ENCODE assay signal across 9 cellular contexts in the genomic region with DNA sequence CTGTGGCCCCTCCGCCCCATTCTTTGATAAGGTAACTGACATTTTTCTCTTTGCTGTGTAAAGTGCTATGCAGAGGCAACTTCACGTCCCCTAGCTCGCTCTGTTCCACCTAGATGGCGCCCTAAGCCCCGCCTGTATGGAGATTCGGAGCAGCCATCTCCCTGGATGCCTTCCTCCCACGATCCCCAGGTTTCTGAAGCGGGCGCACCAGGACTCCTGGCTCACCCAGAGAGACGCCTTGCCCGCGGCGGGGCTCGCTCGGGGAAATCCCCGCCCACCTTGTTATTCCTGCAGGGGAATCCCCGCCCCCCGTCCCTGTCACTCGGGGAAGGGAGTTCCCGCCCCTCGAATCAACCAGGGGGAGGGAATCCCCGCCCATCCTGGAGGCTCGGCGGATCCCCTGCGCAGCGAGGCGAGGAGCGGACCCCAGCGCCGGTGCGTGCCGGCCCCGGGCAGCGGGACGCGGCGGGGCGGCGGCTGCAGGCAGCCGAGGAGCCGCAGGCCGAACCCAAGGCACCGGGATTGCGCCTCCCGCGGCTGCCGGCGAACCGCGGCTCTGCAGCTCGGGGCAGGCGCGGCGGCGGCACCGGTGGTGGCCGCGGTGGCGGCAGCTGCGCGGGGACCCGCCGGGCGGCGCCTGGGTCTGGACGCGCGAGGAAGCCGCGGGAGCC. TPM values are rescaled to one million over a fixed set of nuclear protein-coding genes. Genes with fewer than 3 reads are reported as not detected.
A peak's percentile ranks its signal among the peaks of the same experiment; 100 is the strongest.
DNase-seq lines count a peak whose midpoint lies in the region; ATAC-seq, FAIRE-seq and TF ChIP-seq lines count a peak whose summit lies in the region.
"Had no signal": no experiment of that assay in that cellular context is flagged by ENCODE, and none has a peak within 500 bp of the region (broad histone marks: within the 10 kb centered on the region; RNA-seq: fewer than 3 reads in every experiment).

PDZD2 (plus strand) TSS at position 384 of the 671 bp plus-strand sequence.

- H3K23ac ChIP-seq in H1 (ENCODE audit: insufficient read length): no peak within 1 kb of the TSS

- peaks cover 20% of the 10 kb centered on the region for H3K27me3 ChIP-seq in BJ (ENCODE audit: control insufficient read depth, insufficient read depth, low read length)
- H3K27me3 ChIP-seq in H1 (replicated peaks in 1 of 4; ENCODE audit: control insufficient read depth in 3 of 4, extremely low read depth in 1 of 4, insufficient read depth in 3 of 4, low read length in 3 of 4): peaks cover 2 to 22% (median 15%) of the 10 kb centered on the region in 4 experiments; a peak in 6 of 7 replicates

- peak in 1 of 2 experiments; percentile 51; a peak in 2 of 4 replicates for TF ChIP-seq RAD21 in H1 (IDR thresholded peaks at IDR 0.05 in 1 of 2, conservative IDR thresholded peaks at IDR 0.05 in 1 of 2; ENCODE audit: low read depth in 2 of 2, low read length in 2 of 2)

- DNase-seq in BJ (ENCODE audit: low read depth) (no peak), NCI-H82 (lab: John Stamatoyannopoulos, UW) (peak; percentile 92), H1 (ENCODE audit: low read depth in 1 of 2, low spot score in 2 of 2) (peak; percentile 39 to 86), mesenteric fat pad (ENCODE audit: low spot score) (no peak)
- DNase-seq in activated CD8-positive, alpha-beta memory T cell treated with anti-CD3 and anti-CD28 coated beads for 24 hours: peak; percentile 91
- DNase-seq in stimulated activated CD8-positive, alpha-beta memory T cell treated with anti-CD3 and anti-CD28 coated beads, Interleukin-15, amount 100 ng/mL, for 24 hours (ENCODE audit: low read depth): peak; percentile 40

- FAIRE-seq in H1 (lab: Jason Lieb, UNC): no peak

- no peak for TF ChIP-seq EP300 in H1 (IDR thresholded peaks at IDR 0.05; ENCODE audit: borderline replicate concordance in 1 of 2, low read depth in 2 of 2, low read length in 2 of 2)

- no peak within 1 kb of the TSS for H2BK12ac ChIP-seq in H1 (ENCODE audit: low read depth, low read length)

- ATAC-seq in GM19328 (IDR thresholded peaks at IDR 0.05; ENCODE audit: unreplicated experiment) (peak; percentile 66), HG03460 (IDR thresholded peaks at IDR 0.05; ENCODE audit: unreplicated experiment) (peak; percentile 67)

- no peak within 1 kb of the TSS; the same call in 1 of the 2 replicates for H2BK5ac ChIP-seq in H1 (ENCODE audit: low read depth, low read length)

- peak within 1 kb of the TSS; percentile 84; the same call in 1 of the 2 replicates for H2AFZ ChIP-seq in H1 (ENCODE audit: low read length)

- WGBS in H1 (ENCODE audit: extremely low coverage in 1 of 2, insufficient coverage in 1 of 2, insufficient read length in 1 of 2, insufficient replicate concordance in 2 of 2, low coverage in 1 of 2, low lambda C conversion rate in 2 of 2, missing lambda C conversion rate in 1 of 2), 2 experiments: 3% methylated on average over 33 of the region's 70 CpGs; no CpG with 5 or more reads in 1 of the 2 experiments

- no peak within 1 kb of the TSS for H2BK15ac ChIP-seq in H1 (ENCODE audit: low read length)

- POLR2A ChIA-PET in BJ (lab: Charles Lee) (interaction anchor here (0.6 kb wide), 1 partner anchor 24 kb away, joined by 6 read pairs; no protein-coding TSS in a partner anchor), H1 (lab: Charles Lee; ENCODE audit: partially characterized antibody) (interaction anchor here (0.9 to 1.5 kb wide), 3 partner anchors 11 to 438 kb away, joined by 3 to 4 read pairs (median 3); no protein-coding TSS in a partner anchor)

- no peak within 1 kb of the TSS for H3K56ac ChIP-seq in H1 (replicated peaks; ENCODE audit: insufficient read length, low read depth, low read length)

- peaks cover 2 to 4% of the 10 kb centered on the region in 2 experiments for H4K20me1 ChIP-seq in H1 (replicated peaks in 1 of 2; ENCODE audit: control insufficient read depth in 1 of 2, insufficient read depth in 2 of 2, low read length in 2 of 2)

- no peak for TF ChIP-seq POLR2A in H1 (IDR thresholded peaks at IDR 0.05; ENCODE audit: control extremely low read depth in 1 of 2, low read depth in 2 of 2, low read length in 2 of 2)

- no peaks in the 10 kb centered on the region for H3K79me1 ChIP-seq in H1 (ENCODE audit: low read depth, low read length)

- H4K5ac ChIP-seq in H1 (ENCODE audit: insufficient read length, low read depth, low read length): peak within 1 kb of the TSS; percentile 13

- H3K36me3 ChIP-seq in BJ (ENCODE audit: control insufficient read depth, insufficient read depth, low read length): no peaks in the 10 kb centered on the region
- no peaks in the 10 kb centered on the region for H3K36me3 ChIP-seq in H1 (ENCODE audit: control insufficient read depth in 2 of 4, insufficient read depth in 4 of 4, low read length in 3 of 4)

- peak within 1 kb of the TSS; percentile 67; the same call in 1 of the 2 replicates for H3K18ac ChIP-seq in H1 (ENCODE audit: extremely low read depth, low read length)

- no peak within 1 kb of the TSS for H3K14ac ChIP-seq in H1 (ENCODE audit: insufficient read length)

- no peak within 1 kb of the TSS for H3K4ac ChIP-seq in H1 (replicated peaks; ENCODE audit: insufficient read length, low read depth, low read length)

- H3K79me2 ChIP-seq in H1 (ENCODE audit: control insufficient read depth in 1 of 2, insufficient read depth in 2 of 2, low read length in 2 of 2): no peaks in the 10 kb centered on the region

- H2BK20ac ChIP-seq in H1 (ENCODE audit: low read length): peak within 1 kb of the TSS; percentile 27; the same call in 1 of the 2 replicates

- peak within 1 kb of the TSS in 3 of 4 experiments; percentile 20 to 64 (median 34); a peak in 5 of 7 replicates for H3K9ac ChIP-seq in H1 (replicated peaks in 1 of 4; ENCODE audit: extremely low read depth in 1 of 4, low read depth in 3 of 4, low read length in 3 of 4)

- H3K4me2 ChIP-seq in H1 (ENCODE audit: insufficient read depth in 1 of 2, low read depth in 2 of 2, low read length in 2 of 2): peak within 1 kb of the TSS; percentile 86 to 89

- peaks cover 0 to 14% (median 5%) of the 10 kb centered on the region in 4 experiments; a peak in 4 of 7 replicates for H3K4me1 ChIP-seq in H1 (replicated peaks in 1 of 4; ENCODE audit: control insufficient read depth in 3 of 4, insufficient read depth in 4 of 4, low read length in 3 of 4)

- H3K9me3 ChIP-seq in H1 (ENCODE audit: insufficient read depth in 2 of 2, low read depth in 1 of 2, low read length in 1 of 2): no peaks in the 10 kb centered on the region

- no peak within 1 kb of the TSS for H4K91ac ChIP-seq in H1 (replicated peaks; ENCODE audit: insufficient read length, low read length)

- H3K27ac ChIP-seq in H1 (ENCODE audit: low read depth, low read length): no peak within 1 kb of the TSS

- peak within 1 kb of the TSS; percentile 55 for H3K4me3 ChIP-seq in BJ (ENCODE audit: low read depth, low read length)
- H3K4me3 ChIP-seq in H1 (ENCODE audit: extremely low read depth in 1 of 4, insufficient read depth in 2 of 4, low read depth in 3 of 4, low read length in 4 of 4): peak within 1 kb of the TSS; percentile 53 to 82 (median 65)

- CTCF ChIA-PET in BJ (lab: Yijun Ruan, JAX) (interaction anchor here (0.6 to 2.4 kb wide), 11 partner anchors 10 to 454 kb away, joined by 3 to 15 read pairs (median 3); no protein-coding TSS in a partner anchor), H1 (lab: Charles Lee; ENCODE audit: partially characterized antibody) (interaction anchor here (0.7 to 3.0 kb wide), 34 partner anchors 9 to 418 kb away, joined by 3 to 20 read pairs (median 4); no protein-coding TSS in a partner anchor)

- H3K23me2 ChIP-seq in H1 (ENCODE audit: low read depth, low read length): peaks cover 8% of the 10 kb centered on the region

- TF ChIP-seq CTCF in BJ (IDR thresholded peaks at IDR 0.05; ENCODE audit: insufficient read depth, low read depth, low read length) (peak; percentile 57), H1 (IDR thresholded peaks at IDR 0.05; ENCODE audit: control extremely low read depth in 1 of 3, insufficient read depth in 1 of 3, low read depth in 1 of 3, low read length in 3 of 3) (peak; percentile 41 to 58 (median 53); a peak in 3 of 4 replicates)

- peak within 1 kb of the TSS; percentile 12 for H4K8ac ChIP-seq in H1 (ENCODE audit: extremely low read depth, insufficient read depth, low read length)

- no peak within 1 kb of the TSS for H2AK5ac ChIP-seq in H1 (ENCODE audit: low read depth, low read length)

- no peak within 1 kb of the TSS for H2BK120ac ChIP-seq in H1 (replicated peaks; ENCODE audit: low read depth, low read length)

TF ChIP-seq in H1, 55 proteins besides CTCF, POLR2A, EP300 and RAD21 (continues in another document):
- TF ChIP-seq BRCA1 (IDR thresholded peaks at IDR 0.05; ENCODE audit: low read depth, low read length): no peak
- TF ChIP-seq BCL11A (IDR thresholded peaks at IDR 0.05; ENCODE audit: low read depth in 2 of 2, low read length in 2 of 2): no peak
- 0 out of 2 replicates have a peak, but pooled peaks have one; percentile 32 for TF ChIP-seq KDM1A (IDR thresholded peaks at IDR 0.05; ENCODE audit: borderline replicate concordance, low read length)
- TF ChIP-seq KDM5A (IDR thresholded peaks at IDR 0.05; ENCODE audit: low read length): no peak
- peak; percentile 47 for TF ChIP-seq CTBP2 (IDR thresholded peaks at IDR 0.05; ENCODE audit: borderline replicate concordance, insufficient read depth, insufficient read length, low read length)
- no peak for TF ChIP-seq RXRA (IDR thresholded peaks at IDR 0.05; ENCODE audit: insufficient read depth, low read depth, low read length)
- no peak for TF ChIP-seq SIX5 (IDR thresholded peaks at IDR 0.05; ENCODE audit: low read depth, low read length)
- no peak; the same call in 1 of the 2 replicates for TF ChIP-seq PHF8 (conservative IDR thresholded peaks at IDR 0.05; ENCODE audit: low read depth, low read length)
- TF ChIP-seq, protein P1, sequence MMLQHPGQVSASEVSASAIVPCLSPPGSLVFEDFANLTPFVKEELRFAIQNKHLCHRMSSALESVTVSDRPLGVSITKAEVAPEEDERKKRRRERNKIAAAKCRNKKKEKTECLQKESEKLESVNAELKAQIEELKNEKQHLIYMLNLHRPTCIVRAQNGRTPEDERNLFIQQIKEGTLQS (IDR thresholded peaks at IDR 0.05; ENCODE audit: insufficient read depth, low read depth, low read length): no peak
- TF ChIP-seq YY1 (IDR thresholded peaks at IDR 0.05; ENCODE audit: low read depth, low read length): no peak

RNA-seq across cellular contexts. Expression of gene PDZD2, which starts in this region (rescaled TPM):
- 0.06 TPM in 1 of 2 replicates, not detected in the other for polyA plus RNA-seq in BJ (2011; rRNA removed)
- polyA minus RNA-seq in BJ (2011; rRNA and poly(A)+ RNA removed): 0.05 TPM in 1 of 2 replicates, not detected in the other
- 6.8 and 8.5 TPM in 2 replicates for total RNA-seq in H1 (2021; fragmentation: NEBNext Ultra II Directional; extraction: Animal tissue kit (Norgen Biotek cat#: 25700))
- 1.2 and 1.7 TPM in 2 replicates for polyA plus RNA-seq in H1 (2011; rRNA removed)
- 1.6 TPM for polyA plus RNA-seq in H1 (2011; cell fraction: cytosol; rRNA removed)
- 3.8 TPM for polyA plus RNA-seq in H1 (2011; cell fraction: nucleus; rRNA removed)
- polyA plus RNA-seq in H1 (2012, experiment 1 of 2): 2.0 to 2.8 TPM (median 2.2 TPM) in 4 replicates
- polyA plus RNA-seq in H1 (2012, experiment 2 of 2): 0.67 TPM
- polyA plus RNA-seq in H1 (2013, experiment 1 of 2): 3.4 TPM
- 3.1 TPM for polyA plus RNA-seq in H1 (2013, experiment 2 of 2)
- 7.7 and 7.9 TPM in 2 replicates for polyA minus RNA-seq in H1 (2011; rRNA and poly(A)+ RNA removed)
- 3.1 TPM for polyA minus RNA-seq in H1 (2011; cell fraction: cytosol; rRNA and poly(A)+ RNA removed)
- polyA minus RNA-seq in H1 (2011; cell fraction: nucleus; rRNA and poly(A)+ RNA removed): 10.3 TPM
- 58.5 TPM for total RNA-seq in mesenteric fat pad
- total RNA-seq: T-helper 1 cell treated with Interleukin-12 subunit alpha and Interleukin-12 subunit beta and Interleukin-4 antibody, amounts not matched to agents 30 ng/mL and 1 ng/mL, for 36 hours had no signal

Comparison
In these comparisons a context has a peak if more than half of its experiments do, and no peak if none do; other contexts are left out.
1. DNase-seq: peak in NCI-H82 (single experiment), activated CD8-positive, alpha-beta memory T cell treated with anti-CD3 and anti-CD28 coated beads for 24 hours (single experiment), H1 (2 of 2) and stimulated activated CD8-positive, alpha-beta memory T cell treated with anti-CD3 and anti-CD28 coated beads, Interleukin-15, amount 100 ng/mL, for 24 hours (single experiment); none in BJ (single experiment) and mesenteric fat pad (single experiment).